In genomic region chr20:32278199-32278643, GRCh38 we compare ENCODE assay signal across 8 cellular contexts. TPM values are rescaled to one million over a fixed set of nuclear protein-coding genes. Genes with fewer than 3 reads are reported as not detected.
DNase-seq lines count a peak whose midpoint lies in the region; ATAC-seq and TF ChIP-seq lines count a peak whose summit lies in the region.

No MANE protein-coding gene starts in this region.

- ATAC-seq in GM21447 (IDR thresholded peaks at IDR 0.05; ENCODE audit: unreplicated experiment), result peak; percentile 85

- peaks cover 54% of the 10 kb centered on the region for H3K79me2 ChIP-seq in DOHH2 (ENCODE audit: control insufficient read depth, low read length)

- peaks cover 12% of the 10 kb centered on the region; the same call in 1 of the 2 replicates for H3F3A ChIP-seq in DOHH2 (ENCODE audit: control insufficient read depth, insufficient read depth)

- DNase-seq in Jurkat, Clone E6-1 (ENCODE audit: low read depth, low spot score), result no peak
- peak; percentile 20 for DNase-seq in adipocyte (ENCODE audit: low read depth)
- DNase-seq in kidney epithelial cell (ENCODE audit: low read depth), result no peak
- no peak for DNase-seq in middle frontal gyrus (ENCODE audit: extremely low spot score, low spot score)
- DNase-seq in A172 (ENCODE audit: low spot score), result no peak

- H3K27ac ChIP-seq in DOHH2 (ENCODE audit: low read depth, low read length) (peak overlapping the region; percentile 52), stomach smooth muscle (ENCODE audit: low read length) (peak overlapping the region; percentile 71)

- TF ChIP-seq CTCF in DOHH2 (IDR thresholded peaks at IDR 0.05; ENCODE audit: low read depth, low read length, poor library complexity, severe bottlenecking), result no peak
- no peak for TF ChIP-seq CTCF in kidney epithelial cell (IDR thresholded peaks at IDR 0.05; ENCODE audit: insufficient read depth, low read length, poor library complexity, severe bottlenecking)

- H3K9me2 ChIP-seq in DOHH2 (replicated peaks; ENCODE audit: control insufficient read depth, low read length), result no peaks in the 10 kb centered on the region

- peak overlapping the region; percentile 91 for H3K9ac ChIP-seq in adipocyte (ENCODE audit: low read length)
- H3K9ac ChIP-seq in stomach smooth muscle (ENCODE audit: low read length in 2 of 2), result peak overlapping the region; percentile 62 to 78

- H4K20me1 ChIP-seq in DOHH2 (ENCODE audit: control insufficient read depth, insufficient read depth, low read depth, low read length), result no peaks in the 10 kb centered on the region

- H3K4me3 ChIP-seq in DOHH2 (ENCODE audit: low read length) (peak overlapping the region; percentile 88), adipocyte (ENCODE audit: low read length) (peak overlapping the region; percentile 95), kidney epithelial cell (ENCODE audit: low read depth, low read length) (peak overlapping the region; percentile 95), stomach smooth muscle (ENCODE audit: low read length in 2 of 2) (peak overlapping the region; percentile 64 to 98)
- peak overlapping the region; percentile 85 for H3K4me3 ChIP-seq in Jurkat, Clone E6-1 (ENCODE audit: low read length)

- peaks cover 5% of the 10 kb centered on the region; the same call in 1 of the 2 replicates for H3K9me3 ChIP-seq in DOHH2 (ENCODE audit: control insufficient read depth, insufficient read depth, low read length)
- H3K9me3 ChIP-seq in adipocyte (ENCODE audit: control insufficient read depth, low read length), result no peaks in the 10 kb centered on the region
- H3K9me3 ChIP-seq in stomach smooth muscle (ENCODE audit: control insufficient read depth in 2 of 2, low read length in 2 of 2), result no peaks in the 10 kb centered on the region

- peak overlapping the region; percentile 72 for H3K4me2 ChIP-seq in DOHH2 (ENCODE audit: low read length)

- H3K36me3 ChIP-seq in DOHH2 (ENCODE audit: control insufficient read depth, low read length), result peaks cover 29% of the 10 kb centered on the region
- H3K36me3 ChIP-seq in adipocyte (ENCODE audit: control insufficient read depth, insufficient read depth, low read length, severe bottlenecking), result no peaks in the 10 kb centered on the region
- no peaks in the 10 kb centered on the region for H3K36me3 ChIP-seq in kidney epithelial cell (ENCODE audit: control insufficient read depth, insufficient read depth, low read length)
- H3K36me3 ChIP-seq in stomach smooth muscle (ENCODE audit: control insufficient read depth in 2 of 2, insufficient read depth in 2 of 2, low read length in 2 of 2), result peaks cover 0 to 4% of the 10 kb centered on the region in 2 donors

- H3K4me1 ChIP-seq in DOHH2 (ENCODE audit: control insufficient read depth, low read length) (peaks cover 82% of the 10 kb centered on the region), adipocyte (ENCODE audit: control insufficient read depth, insufficient read depth, low read length) (peaks cover 11% of the 10 kb centered on the region), stomach smooth muscle (ENCODE audit: control insufficient read depth, insufficient read depth, low read length) (peaks cover 16% of the 10 kb centered on the region)

- no peaks in the 10 kb centered on the region for H3K27me3 ChIP-seq in DOHH2 (ENCODE audit: control insufficient read depth, low read length)
- no peaks in the 10 kb centered on the region for H3K27me3 ChIP-seq in adipocyte (replicated peaks; ENCODE audit: control insufficient read depth, insufficient read depth, low read length)
- H3K27me3 ChIP-seq in kidney epithelial cell (ENCODE audit: control insufficient read depth, insufficient read depth, low read length), result no peaks in the 10 kb centered on the region
- H3K27me3 ChIP-seq in stomach smooth muscle (ENCODE audit: control insufficient read depth in 1 of 2, insufficient read depth in 2 of 2, low read length in 2 of 2), result no peaks in the 10 kb centered on the region

RNA-seq across cellular contexts. Expression of gene KIF3B, which starts 0.8 kb away (rescaled TPM):
- 7.7 TPM for polyA plus RNA-seq in Jurkat, Clone E6-1 (2012; ENCODE audit: insufficient read depth, insufficient read length)
- 34.2 and 37.0 TPM in 2 replicates for total RNA-seq in kidney epithelial cell
- total RNA-seq in A172 (2014; rRNA removed; shearing (Covaris generic)), result 33.8 and 42.7 TPM in 2 replicates
